ENCODE assay signal across 7 cellular contexts in the genomic region with DNA sequence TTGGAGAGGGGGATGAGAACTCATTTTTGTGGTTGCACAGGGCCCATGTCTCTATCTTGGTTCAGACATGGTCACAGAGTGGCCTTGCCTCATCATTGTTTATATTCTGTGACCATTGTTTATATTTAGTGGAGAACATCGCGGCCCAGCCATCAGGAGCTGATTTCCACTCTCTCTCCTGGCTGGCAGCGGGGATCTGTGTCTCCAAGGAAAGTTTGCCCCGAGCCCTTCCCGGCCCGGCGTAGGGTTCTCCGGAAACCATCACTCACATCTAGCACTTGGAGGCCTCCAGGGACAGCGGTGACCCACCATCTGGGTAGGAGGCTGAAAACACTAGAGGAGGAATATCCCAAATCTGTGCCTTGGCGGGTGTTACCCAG. TPM values are rescaled to one million over a fixed set of nuclear protein-coding genes. Genes with fewer than 3 reads are reported as not detected.
A peak's percentile ranks its signal among the peaks of the same experiment; 100 is the strongest.
DNase-seq lines count a peak whose midpoint lies in the region; ATAC-seq, FAIRE-seq and TF ChIP-seq lines count a peak whose summit lies in the region.

No MANE protein-coding gene starts in this region.

- peak; percentile 41 for ATAC-seq in IMR-90 (ENCODE audit: low read depth)
- ATAC-seq in HepG2: no peak
- no peak for ATAC-seq in GM18867 (IDR thresholded peaks at IDR 0.05; ENCODE audit: unreplicated experiment)

- dilution Hi-C loops in IMR-90 (cut with HindIII; ENCODE audit: low sequenced_read_pairs, unreplicated experiment): no loop called here

- peak overlapping the region; percentile 92; the same call in 1 of the 3 replicates for H2BK15ac ChIP-seq in IMR-90 (ENCODE audit: low read depth, low read length)

- H2AFZ ChIP-seq in IMR-90 (replicated peaks; ENCODE audit: low read length, poor library complexity): peak overlapping the region; percentile 92
- H2AFZ ChIP-seq in HepG2 (ENCODE audit: low read length): peak overlapping the region; percentile 93

- no CpG with 5 or more reads among the region's 10 CpGs for WGBS in IMR-90 (ENCODE audit: extremely low coverage in 2 of 2, insufficient read length in 1 of 2), 2 experiments
- WGBS in HepG2 (ENCODE audit: low lambda C conversion rate): 75% methylated on average over 10 of the region's 10 CpGs

- no peak for TF ChIP-seq EP300 in HepG2 (IDR thresholded peaks at IDR 0.05; ENCODE audit: low read depth in 2 of 2, low read length in 2 of 2)
- no peak for TF ChIP-seq EP300 in HepG2 (CRISPR knock-in tag; IDR thresholded peaks at IDR 0.05; ENCODE audit: borderline replicate concordance)

- no peak for FAIRE-seq in HepG2 (lab: Jason Lieb, UNC)

- TF ChIP-seq POLR2A in IMR-90 (IDR thresholded peaks at IDR 0.05; ENCODE audit: low read depth, low read length): no peak; the same call in 1 of the 2 replicates
- TF ChIP-seq POLR2A in HepG2 (IDR thresholded peaks at IDR 0.05; ENCODE audit: insufficient read depth in 1 of 2, low read depth in 2 of 2, low read length in 2 of 2): no peak

- H3K36me3 ChIP-seq in IMR-90 (ENCODE audit: control insufficient read depth, insufficient read depth, low read length): peaks cover 7% of the 10 kb centered on the region; the same call in 1 of the 2 replicates
- H3K36me3 ChIP-seq in HepG2 (replicated peaks in 1 of 2; ENCODE audit: control insufficient read depth in 1 of 2, insufficient read depth in 2 of 2, low read length in 2 of 2): no peaks in the 10 kb centered on the region

- H2BK20ac ChIP-seq in IMR-90 (ENCODE audit: low read depth, low read length): peak overlapping the region; percentile 22

- H2AK9ac ChIP-seq in IMR-90 (replicated peaks; ENCODE audit: low read depth, low read length, poor library complexity): peak overlapping the region; percentile 79

- peak overlapping the region; percentile 77 for H3K18ac ChIP-seq in IMR-90 (ENCODE audit: low read depth, low read length)

- no peaks in the 10 kb centered on the region; the same call in 1 of the 2 replicates for H3K27me3 ChIP-seq in IMR-90 (ENCODE audit: control insufficient read depth, insufficient read depth, low read length)
- no peaks in the 10 kb centered on the region; a peak in 1 of 5 replicates for H3K27me3 ChIP-seq in HepG2 (ENCODE audit: control insufficient read depth in 1 of 2, insufficient read depth in 2 of 2, low read length in 2 of 2)

- H2BK120ac ChIP-seq in IMR-90 (ENCODE audit: low read depth, low read length): peak overlapping the region; percentile 47

- in situ Hi-C loops in IMR-90 (cut with MboI; ENCODE audit: low sequenced_read_pairs) (no loop called here), HepG2 (cut with HindIII; ENCODE audit: extremely low pct_ligation_motif_present, low pct_unique_long_range_greater_than_20kb) (no loop called here), GM13976 (cut with MboI; ENCODE audit: low sequenced_read_pairs, unreplicated experiment) (no loop called here)

- peak overlapping the region; percentile 96 for H4K91ac ChIP-seq in IMR-90 (ENCODE audit: insufficient read depth, low read depth, low read length)

- H3K56ac ChIP-seq in IMR-90 (ENCODE audit: extremely low read depth, insufficient read depth, low read length): peak overlapping the region; percentile 96; the same call in 1 of the 2 replicates

- H3K4me2 ChIP-seq in IMR-90 (ENCODE audit: low read depth, low read length): peak overlapping the region; percentile 96
- peak overlapping the region; percentile 80 for H3K4me2 ChIP-seq in HepG2 (ENCODE audit: low read depth, low read length)

- POLR2A ChIA-PET in IMR-90 (lab: Charles Lee; ENCODE audit: unreplicated experiment): no interaction called here
- POLR2A ChIA-PET in HepG2 (lab: Yijun Ruan, JAX): no interaction called here

- peaks cover 7% of the 10 kb centered on the region; the same call in 1 of the 2 replicates for H3K9me1 ChIP-seq in IMR-90 (ENCODE audit: insufficient read depth, low read length)

- intact Hi-C loops in IMR-90 (cut with micrococcal nuclease): loop anchor here (5.0 kb wide), 1 partner anchor 118 kb away; no protein-coding TSS in a partner anchor
- intact Hi-C loops in HepG2 (cut with micrococcal nuclease; ENCODE audit: unreplicated experiment): no loop called here

- peaks cover 12 to 20% of the 10 kb centered on the region in 2 experiments for H3K79me1 ChIP-seq in IMR-90 (ENCODE audit: low read depth in 1 of 2, low read length in 2 of 2)

- CTCF ChIA-PET in IMR-90 (lab: Yijun Ruan, JAX): interaction anchor here (0.7 to 0.9 kb wide), 2 partner anchors 18 to 154 kb away, joined by 3 read pairs; a partner anchor contains a TSS
- CTCF ChIA-PET in HepG2 (lab: Yijun Ruan, JAX; ENCODE audit: low intra/inter-chr PET ratio, low total read pairs): no interaction called here

- TF ChIP-seq CTCF in IMR-90 (conservative IDR thresholded peaks at IDR 0.05; ENCODE audit: low read depth, low read length) (no peak), HepG2 (CRISPR knock-in tag; IDR thresholded peaks at IDR 0.05) (no peak), GM13976 (IDR thresholded peaks at IDR 0.05; ENCODE audit: borderline replicate concordance, control extremely low read depth, extremely low read depth, insufficient read depth, missing control alignments) (no peak)

- H3K9me3 ChIP-seq in IMR-90 (ENCODE audit: control insufficient read depth, insufficient read depth, low read length) (no peaks in the 10 kb centered on the region), HepG2 (ENCODE audit: low read length) (no peaks in the 10 kb centered on the region)

- H3K79me2 ChIP-seq in HepG2 (ENCODE audit: insufficient read depth, low read length): no peaks in the 10 kb centered on the region

- H4K5ac ChIP-seq in IMR-90 (ENCODE audit: low read depth, low read length): peak overlapping the region; percentile 100

- peak overlapping the region; percentile 91 to 100 for H4K8ac ChIP-seq in IMR-90 (ENCODE audit: low read depth in 2 of 2, low read length in 2 of 2)

- H3K9ac ChIP-seq in IMR-90 (ENCODE audit: low read depth, low read length) (peak overlapping the region; percentile 99), HepG2 (ENCODE audit: insufficient read depth, low read depth, low read length) (no peak overlapping the region)

- peak overlapping the region; percentile 63 for H3K14ac ChIP-seq in IMR-90 (replicated peaks; ENCODE audit: low read depth, low read length)

- BruUV-seq in IMR-90 (replicated peaks; lab: Mats Ljungman, UMichigan) (no TSS peak), HepG2 (replicated peaks; lab: Mats Ljungman, UMichigan) (no TSS peak)

- no peak for TF ChIP-seq RAD21 in IMR-90 (IDR thresholded peaks at IDR 0.05; ENCODE audit: low read length)
- TF ChIP-seq RAD21 in HepG2 (CRISPR knock-in tag; IDR thresholded peaks at IDR 0.05): no peak

- H3K4me1 ChIP-seq in IMR-90 (ENCODE audit: control insufficient read depth, insufficient read depth, low read length) (peaks cover 15% of the 10 kb centered on the region), HepG2 (ENCODE audit: insufficient read depth, low read length) (peaks cover 18% of the 10 kb centered on the region)

- H4K20me1 ChIP-seq in IMR-90 (ENCODE audit: insufficient read depth, low read length): no peaks in the 10 kb centered on the region
- H4K20me1 ChIP-seq in HepG2 (ENCODE audit: insufficient read depth, low read length): no peaks in the 10 kb centered on the region

- DNase-seq in IMR-90 (peak; percentile 66), amniotic epithelial cell (ENCODE audit: low read depth) (peak; percentile 44), HepG2 (ENCODE audit: low spot score) (no peak), substantia nigra (lab: John Stamatoyannopoulos, UW) (peak in 4 of 49 donors; percentile 7 to 25 (median 20)), GM13976 (ENCODE audit: low spot score) (no peak), SIG-M5 treated with dmso at 0.1 percent for 504 hours (lab: John Stamatoyannopoulos, UW; ENCODE audit: unreplicated experiment) (no peak)

- H3K23ac ChIP-seq in IMR-90 (ENCODE audit: low read depth, low read length): peak overlapping the region; percentile 97

- peak overlapping the region; percentile 79 for H2AK5ac ChIP-seq in IMR-90 (ENCODE audit: low read depth, low read length)

- H3K4me3 ChIP-seq in IMR-90 (ENCODE audit: insufficient read depth, low read depth, low read length): peak overlapping the region; percentile 77
- H3K4me3 ChIP-seq in HepG2 (replicated peaks in 1 of 3; ENCODE audit: insufficient read depth in 1 of 3, low read depth in 2 of 3, low read length in 3 of 3): no peak overlapping the region

- peak overlapping the region; percentile 77 for H3K4ac ChIP-seq in IMR-90 (ENCODE audit: low read depth, low read length)

- H3K27ac ChIP-seq in IMR-90 (ENCODE audit: insufficient read depth, low read length): peak overlapping the region; percentile 100
- no peak overlapping the region for H3K27ac ChIP-seq in HepG2 (ENCODE audit: extremely low read length, insufficient read depth, low read length)
- H3K27ac ChIP-seq in substantia nigra (ENCODE audit: low read depth, low read length, poor library complexity, severe bottlenecking): peak overlapping the region; percentile 67

- H2BK5ac ChIP-seq in IMR-90 (ENCODE audit: low read depth, low read length, poor library complexity, severe bottlenecking): peak overlapping the region; percentile 73

RNA-seq across cellular contexts. Expression of a gene that starts 0.8 kb away (rescaled TPM):
- total RNA-seq in IMR-90 (2012; rRNA removed) (5.4 and 9.2 TPM in 2 replicates), HepG2 (2016; rRNA removed; fragmentation: Illumina TruSeq; extraction: Trizol) (6.4 and 9.1 TPM in 2 replicates)
- polyA plus RNA-seq in IMR-90 (2012; rRNA removed) (30.7 and 34.9 TPM in 2 replicates), HepG2 (2011; rRNA removed) (36.3 and 37.0 TPM in 2 replicates)
- polyA plus RNA-seq in IMR-90 (2012; cell fraction: cytosol; rRNA removed): 43.8 and 60.5 TPM in 2 replicates
- 19.3 and 34.2 TPM in 2 replicates for polyA plus RNA-seq in IMR-90 (2012; cell fraction: nucleus; rRNA removed; ENCODE audit: low replicate concordance)
- 29.8 and 30.7 TPM in 2 replicates for total RNA-seq in HepG2 (2016; cell fraction: cytosol; rRNA removed; fragmentation: Illumina TruSeq; extraction: Trizol; ENCODE audit: low read depth)
- 7.4 and 8.8 TPM in 2 replicates for total RNA-seq in HepG2 (2016; cell fraction: insoluble cytoplasmic fraction; rRNA removed; fragmentation: Illumina TruSeq; extraction: Trizol)
- total RNA-seq in HepG2 (2016; cell fraction: membrane; rRNA removed; fragmentation: Illumina TruSeq; extraction: Trizol): 40.6 and 43.0 TPM in 2 replicates
- 4.2 and 4.8 TPM in 2 replicates for total RNA-seq in HepG2 (2016; cell fraction: nucleus; rRNA removed; fragmentation: Illumina TruSeq; extraction: Trizol)
- polyA plus RNA-seq in HepG2 (2011; cell fraction: cytosol; rRNA removed): 27.2 and 34.8 TPM in 2 replicates
- 16.8 and 18.8 TPM in 2 replicates for polyA plus RNA-seq in HepG2 (2011; cell fraction: nucleus; rRNA removed)
- 18.3 and 24.5 TPM in 2 replicates for polyA plus RNA-seq in HepG2 (2012)
- 89.1 and 102 TPM in 2 replicates for polyA plus RNA-seq in HepG2 (2016; cell fraction: cytosol; fragmentation: Illumina TruSeq; extraction: Trizol; ENCODE audit: low read depth)
- polyA plus RNA-seq in HepG2 (2016; cell fraction: insoluble cytoplasmic fraction; fragmentation: Illumina TruSeq; extraction: Trizol; ENCODE audit: low read depth): 21.6 and 26.7 TPM in 2 replicates
- 106 and 124 TPM in 2 replicates for polyA plus RNA-seq in HepG2 (2016; cell fraction: membrane; fragmentation: Illumina TruSeq; extraction: Trizol; ENCODE audit: low read depth)
- 18.5 and 20.8 TPM in 2 replicates for polyA plus RNA-seq in HepG2 (2016; cell fraction: nucleus; fragmentation: Illumina TruSeq; extraction: Trizol; ENCODE audit: insufficient read depth, low read depth)
- 17.5 and 24.9 TPM in 2 replicates for polyA minus RNA-seq in HepG2 (2011; rRNA and poly(A)+ RNA removed; ENCODE audit: low replicate concordance)
- polyA minus RNA-seq in HepG2 (2011; cell fraction: cytosol; rRNA and poly(A)+ RNA removed): 11.3 and 15.3 TPM in 2 replicates
- polyA minus RNA-seq in HepG2 (2011; cell fraction: nucleus; rRNA and poly(A)+ RNA removed): 2.2 and 3.4 TPM in 2 replicates

RNA-seq across cellular contexts. Expression of a gene that starts 7.3 kb away (rescaled TPM):
- total RNA-seq in IMR-90 (2012; rRNA removed) (2.5 and 3.4 TPM in 2 replicates), HepG2 (2016; rRNA removed; fragmentation: Illumina TruSeq; extraction: Trizol) (1.9 and 3.4 TPM in 2 replicates)
- polyA plus RNA-seq in IMR-90 (2012; rRNA removed) (19.6 and 24.3 TPM in 2 replicates), HepG2 (2011; rRNA removed) (11.6 and 15.7 TPM in 2 replicates)
- 13.9 and 26.7 TPM in 2 replicates for polyA plus RNA-seq in IMR-90 (2012; cell fraction: cytosol; rRNA removed)
- polyA plus RNA-seq in IMR-90 (2012; cell fraction: nucleus; rRNA removed; ENCODE audit: low replicate concordance): 48.5 and 136 TPM in 2 replicates
- total RNA-seq in HepG2 (2016; cell fraction: cytosol; rRNA removed; fragmentation: Illumina TruSeq; extraction: Trizol; ENCODE audit: low read depth): 3.4 and 4.1 TPM in 2 replicates
- 1.8 and 4.3 TPM in 2 replicates for total RNA-seq in HepG2 (2016; cell fraction: insoluble cytoplasmic fraction; rRNA removed; fragmentation: Illumina TruSeq; extraction: Trizol)
- total RNA-seq in HepG2 (2016; cell fraction: membrane; rRNA removed; fragmentation: Illumina TruSeq; extraction: Trizol): 2.4 and 3.4 TPM in 2 replicates
- total RNA-seq in HepG2 (2016; cell fraction: nucleus; rRNA removed; fragmentation: Illumina TruSeq; extraction: Trizol): 3.8 and 4.3 TPM in 2 replicates
- polyA plus RNA-seq in HepG2 (2011; cell fraction: cytosol; rRNA removed): 6.4 and 7.4 TPM in 2 replicates
- 29.1 and 39.0 TPM in 2 replicates for polyA plus RNA-seq in HepG2 (2011; cell fraction: nucleus; rRNA removed)
- polyA plus RNA-seq in HepG2 (2012): 3.4 and 4.8 TPM in 2 replicates
- polyA plus RNA-seq in HepG2 (2016; cell fraction: cytosol; fragmentation: Illumina TruSeq; extraction: Trizol; ENCODE audit: low read depth): 2.3 and 3.2 TPM in 2 replicates
- polyA plus RNA-seq in HepG2 (2016; cell fraction: insoluble cytoplasmic fraction; fragmentation: Illumina TruSeq; extraction: Trizol; ENCODE audit: low read depth): 2.9 and 3.5 TPM in 2 replicates
- polyA plus RNA-seq in HepG2 (2016; cell fraction: membrane; fragmentation: Illumina TruSeq; extraction: Trizol; ENCODE audit: low read depth): 3.3 and 3.4 TPM in 2 replicates
- 16.6 and 21.1 TPM in 2 replicates for polyA plus RNA-seq in HepG2 (2016; cell fraction: nucleus; fragmentation: Illumina TruSeq; extraction: Trizol; ENCODE audit: insufficient read depth, low read depth)
- 19.2 and 110 TPM in 2 replicates for polyA minus RNA-seq in HepG2 (2011; rRNA and poly(A)+ RNA removed; ENCODE audit: low replicate concordance)
- polyA minus RNA-seq in HepG2 (2011; cell fraction: cytosol; rRNA and poly(A)+ RNA removed): 2.4 and 4.4 TPM in 2 replicates
- 4.8 and 5.9 TPM in 2 replicates for polyA minus RNA-seq in HepG2 (2011; cell fraction: nucleus; rRNA and poly(A)+ RNA removed)

RNA-seq across cellular contexts. Expression of a gene that starts 20.4 kb away (rescaled TPM):
- 17.9 and 20.0 TPM in 2 replicates for total RNA-seq in IMR-90 (2012; rRNA removed)
- polyA plus RNA-seq in IMR-90 (2012; rRNA removed): 52.7 and 55.6 TPM in 2 replicates
- 58.3 and 81.7 TPM in 2 replicates for polyA plus RNA-seq in IMR-90 (2012; cell fraction: cytosol; rRNA removed)
- polyA plus RNA-seq in IMR-90 (2012; cell fraction: nucleus; rRNA removed; ENCODE audit: low replicate concordance): 105 and 216 TPM in 2 replicates
- 11.1 and 28.2 TPM in 2 replicates for total RNA-seq in HepG2 (2016; rRNA removed; fragmentation: Illumina TruSeq; extraction: Trizol)
- 6.7 and 9.9 TPM in 2 replicates for total RNA-seq in HepG2 (2016; cell fraction: cytosol; rRNA removed; fragmentation: Illumina TruSeq; extraction: Trizol; ENCODE audit: low read depth)
- total RNA-seq in HepG2 (2016; cell fraction: insoluble cytoplasmic fraction; rRNA removed; fragmentation: Illumina TruSeq; extraction: Trizol): 7.3 and 24.9 TPM in 2 replicates
- total RNA-seq in HepG2 (2016; cell fraction: membrane; rRNA removed; fragmentation: Illumina TruSeq; extraction: Trizol): 9.5 and 10.2 TPM in 2 replicates
- total RNA-seq in HepG2 (2016; cell fraction: nucleus; rRNA removed; fragmentation: Illumina TruSeq; extraction: Trizol): 39.4 and 51.4 TPM in 2 replicates
- polyA plus RNA-seq in HepG2 (2011; rRNA removed): 24.9 and 28.4 TPM in 2 replicates
- 8.4 and 14.6 TPM in 2 replicates for polyA plus RNA-seq in HepG2 (2011; cell fraction: cytosol; rRNA removed)
- 192 and 272 TPM in 2 replicates for polyA plus RNA-seq in HepG2 (2011; cell fraction: nucleus; rRNA removed)
- 22.0 and 47.4 TPM in 2 replicates for polyA plus RNA-seq in HepG2 (2012)
- polyA plus RNA-seq in HepG2 (2016; cell fraction: cytosol; fragmentation: Illumina TruSeq; extraction: Trizol; ENCODE audit: low read depth): 4.0 and 4.8 TPM in 2 replicates
- 9.1 and 14.0 TPM in 2 replicates for polyA plus RNA-seq in HepG2 (2016; cell fraction: insoluble cytoplasmic fraction; fragmentation: Illumina TruSeq; extraction: Trizol; ENCODE audit: low read depth)
- polyA plus RNA-seq in HepG2 (2016; cell fraction: membrane; fragmentation: Illumina TruSeq; extraction: Trizol; ENCODE audit: low read depth): 4.9 and 7.2 TPM in 2 replicates
- 115 and 120 TPM in 2 replicates for polyA plus RNA-seq in HepG2 (2016; cell fraction: nucleus; fragmentation: Illumina TruSeq; extraction: Trizol; ENCODE audit: insufficient read depth, low read depth)
- polyA minus RNA-seq in HepG2 (2011; rRNA and poly(A)+ RNA removed; ENCODE audit: low replicate concordance): 20.0 and 49.5 TPM in 2 replicates
- 21.5 and 23.2 TPM in 2 replicates for polyA minus RNA-seq in HepG2 (2011; cell fraction: cytosol; rRNA and poly(A)+ RNA removed)
- 37.4 and 52.5 TPM in 2 replicates for polyA minus RNA-seq in HepG2 (2011; cell fraction: nucleus; rRNA and poly(A)+ RNA removed)

RNA-seq across cellular contexts. Expression of a gene that starts 26.2 kb away (rescaled TPM):
- total RNA-seq in IMR-90 (2012; rRNA removed) (0.72 and 1.1 TPM in 2 replicates), HepG2 (2016; rRNA removed; fragmentation: Illumina TruSeq; extraction: Trizol) (not detected in 2 replicates)
- polyA plus RNA-seq in IMR-90 (2012; rRNA removed) (1.7 and 1.9 TPM in 2 replicates), HepG2 (2011; rRNA removed) (not detected in 2 replicates)
- 2.8 and 3.6 TPM in 2 replicates for polyA plus RNA-seq in IMR-90 (2012; cell fraction: cytosol; rRNA removed)
- polyA plus RNA-seq in IMR-90 (2012; cell fraction: nucleus; rRNA removed; ENCODE audit: low replicate concordance): 0.76 and 2.7 TPM in 2 replicates
- not detected in 2 replicates for total RNA-seq in HepG2 (2016; cell fraction: cytosol; rRNA removed; fragmentation: Illumina TruSeq; extraction: Trizol; ENCODE audit: low read depth)
- not detected in 2 replicates for total RNA-seq in HepG2 (2016; cell fraction: insoluble cytoplasmic fraction; rRNA removed; fragmentation: Illumina TruSeq; extraction: Trizol)
- total RNA-seq in HepG2 (2016; cell fraction: membrane; rRNA removed; fragmentation: Illumina TruSeq; extraction: Trizol): not detected in 2 replicates
- total RNA-seq in HepG2 (2016; cell fraction: nucleus; rRNA removed; fragmentation: Illumina TruSeq; extraction: Trizol): not detected in 2 replicates
- 0.07 TPM in 1 of 2 replicates, not detected in the other for polyA plus RNA-seq in HepG2 (2011; cell fraction: cytosol; rRNA removed)
- 0.12 and 0.16 TPM in 2 replicates for polyA plus RNA-seq in HepG2 (2011; cell fraction: nucleus; rRNA removed)
- not detected in 2 replicates for polyA plus RNA-seq in HepG2 (2012)
- not detected in 2 replicates for polyA plus RNA-seq in HepG2 (2016; cell fraction: cytosol; fragmentation: Illumina TruSeq; extraction: Trizol; ENCODE audit: low read depth)
- not detected in 2 replicates for polyA plus RNA-seq in HepG2 (2016; cell fraction: insoluble cytoplasmic fraction; fragmentation: Illumina TruSeq; extraction: Trizol; ENCODE audit: low read depth)
- polyA plus RNA-seq in HepG2 (2016; cell fraction: membrane; fragmentation: Illumina TruSeq; extraction: Trizol; ENCODE audit: low read depth): not detected in 2 replicates
- polyA plus RNA-seq in HepG2 (2016; cell fraction: nucleus; fragmentation: Illumina TruSeq; extraction: Trizol; ENCODE audit: insufficient read depth, low read depth): not detected in 2 replicates
- polyA minus RNA-seq in HepG2 (2011; rRNA and poly(A)+ RNA removed; ENCODE audit: low replicate concordance): 1.4 TPM in 1 of 2 replicates, not detected in the other
- polyA minus RNA-seq in HepG2 (2011; cell fraction: cytosol; rRNA and poly(A)+ RNA removed): not detected in 2 replicates
- not detected in 2 replicates for polyA minus RNA-seq in HepG2 (2011; cell fraction: nucleus; rRNA and poly(A)+ RNA removed)

Comparison
In these comparisons a context has a peak if more than half of its experiments do, and no peak if none do; other contexts are left out.
1. DNase-seq: peak in IMR-90 (single experiment) and amniotic epithelial cell (single experiment); none in HepG2 (single experiment), GM13976 (single experiment) and SIG-M5 treated with dmso at 0.1 percent for 504 hours (single experiment).